20 cellular contexts compared by ENCODE assay signal in the genomic region with DNA sequence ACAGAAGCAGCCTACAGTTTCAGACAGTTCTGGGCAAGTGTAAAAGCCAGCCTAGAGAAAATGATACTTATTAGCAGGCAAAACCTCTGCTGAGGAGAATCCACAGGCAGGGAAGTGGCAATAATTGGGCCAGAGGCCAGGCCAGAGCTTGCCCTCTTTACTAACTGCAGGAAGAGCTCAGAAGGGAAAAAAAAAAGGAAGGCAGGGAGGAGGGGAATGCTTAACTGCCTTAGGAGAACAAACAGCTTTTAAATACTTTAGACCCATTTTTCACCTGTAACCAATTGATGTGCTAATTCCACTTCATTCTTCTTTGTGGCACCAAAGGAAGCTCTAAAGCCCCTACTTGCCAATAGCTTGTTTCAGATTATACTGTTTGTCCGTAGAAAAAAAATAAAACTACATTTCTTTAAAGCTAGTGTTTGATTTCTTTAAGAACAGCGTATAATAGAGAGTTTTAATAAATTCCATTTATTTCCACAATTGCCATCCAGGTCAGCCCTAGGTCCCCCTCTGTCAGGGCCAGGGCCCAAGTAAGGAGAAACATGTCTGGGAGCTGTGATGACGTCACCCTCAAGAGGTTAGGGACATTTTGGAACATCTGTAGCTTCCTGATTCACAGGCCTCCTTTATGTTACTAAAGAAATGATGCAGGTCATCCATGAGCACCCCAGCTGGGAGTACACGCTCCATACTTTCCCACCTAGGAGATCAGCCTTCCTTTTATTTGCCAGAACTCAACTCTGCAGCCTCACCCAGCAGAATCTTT.
A peak's percentile ranks its signal among the peaks of the same experiment; 100 is the strongest.
DNase-seq lines count a peak whose midpoint lies in the region; ATAC-seq and TF ChIP-seq lines count a peak whose summit lies in the region.
"Had no signal": no experiment of that assay in that cellular context is flagged by ENCODE, and none has a peak within 500 bp of the region (broad histone marks: within the 10 kb centered on the region; RNA-seq: fewer than 3 reads in every experiment).

No MANE protein-coding gene starts in this region.

- no peaks in the 10 kb centered on the region for H3K27me3 ChIP-seq in HUES6 (ENCODE audit: control insufficient read depth, insufficient read depth, low read length)
- no peaks in the 10 kb centered on the region for H3K27me3 ChIP-seq in iPS DF 6.9 (ENCODE audit: control insufficient read depth, insufficient read depth, low read length)
- no peaks in the 10 kb centered on the region for H3K27me3 ChIP-seq in smooth muscle cell (ENCODE audit: low read depth)

- H3K27me3 Mint-ChIP-seq in WTC11 (ENCODE audit: low read depth), result no peaks in the 10 kb centered on the region
- no peaks in the 10 kb centered on the region for H3K27me3 Mint-ChIP-seq in glutamatergic neuron (ENCODE audit: unreplicated experiment)
- H3K27me3 Mint-ChIP-seq: activated naive CD8-positive, alpha-beta T cell treated with anti-CD3 and anti-CD28 coated beads for 36 hours had no signal

- H3K27ac ChIP-seq in HUES6 (ENCODE audit: low read depth, low read length) (peak overlapping the region; percentile 70; the same call in 1 of the 2 replicates), iPS DF 6.9 (ENCODE audit: low read length) (no peak overlapping the region), smooth muscle cell (ENCODE audit: low read depth) (no peak overlapping the region)

- no peak overlapping the region for H3K4me3 ChIP-seq in HUES6 (ENCODE audit: low read depth, low read length)
- no peak overlapping the region for H3K4me3 ChIP-seq in iPS DF 6.9 (ENCODE audit: low read length)
- no peak overlapping the region for H3K4me3 ChIP-seq in smooth muscle cell

- H3K4me3 Mint-ChIP-seq in WTC11 (0 out of 2 replicates have a peak overlapping the region, but pooled peaks have one; percentile 7), glutamatergic neuron (ENCODE audit: unreplicated experiment) (no peak overlapping the region)
- H3K4me3 Mint-ChIP-seq: activated naive CD8-positive, alpha-beta T cell treated with anti-CD3 and anti-CD28 coated beads for 36 hours; B cell; naive thymus-derived CD4-positive, alpha-beta T cell; T-helper 2 cell treated with Interferon-gamma antibody and Interleukin-4, amounts not matched to agents 5 μg/mL and 100 μg/mL, for 36 hours had no signal

- peaks cover 24% of the 10 kb centered on the region for H3K36me3 Mint-ChIP-seq in WTC11
- peaks cover 5% of the 10 kb centered on the region for H3K36me3 Mint-ChIP-seq in glutamatergic neuron (ENCODE audit: unreplicated experiment)

- no CpG with 5 or more reads among the region's 4 CpGs for WGBS in iPS DF 6.9 (ENCODE audit: insufficient coverage, insufficient read length)
- WGBS in smooth muscle cell (ENCODE audit: low lambda C conversion rate), result 70% methylated on average over 4 of the region's 4 CpGs

- H3K36me3 ChIP-seq in HUES6 (ENCODE audit: control insufficient read depth, insufficient read depth, low read length), result no peaks in the 10 kb centered on the region
- no peaks in the 10 kb centered on the region for H3K36me3 ChIP-seq in iPS DF 6.9 (ENCODE audit: control insufficient read depth, insufficient read depth, low read length)
- no peaks in the 10 kb centered on the region for H3K36me3 ChIP-seq in smooth muscle cell (ENCODE audit: low read depth)

- TF ChIP-seq CTCF in WTC11 (IDR thresholded peaks at IDR 0.05) (no peak), smooth muscle cell (IDR thresholded peaks at IDR 0.05; ENCODE audit: borderline replicate concordance, insufficient read depth, poor library complexity, severe bottlenecking) (no peak), glutamatergic neuron (IDR thresholded peaks at IDR 0.05; ENCODE audit: partially characterized antibody, unreplicated experiment) (no peak)

- H3K79me2 ChIP-seq in smooth muscle cell (ENCODE audit: low read depth), result no peaks in the 10 kb centered on the region

- H4K20me1 ChIP-seq in smooth muscle cell (ENCODE audit: low read depth), result no peaks in the 10 kb centered on the region

- H3F3A ChIP-seq in smooth muscle cell (ENCODE audit: low read depth), result no peaks in the 10 kb centered on the region

- peak overlapping the region; percentile 31 for H3K9ac ChIP-seq in HUES6 (ENCODE audit: low read length)
- H3K9ac ChIP-seq in smooth muscle cell (ENCODE audit: low read depth), result no peak overlapping the region

- peaks cover 13% of the 10 kb centered on the region for H3K4me1 ChIP-seq in HUES6 (ENCODE audit: control insufficient read depth, insufficient read depth, low read length)
- no peaks in the 10 kb centered on the region; the same call in 1 of the 2 replicates for H3K4me1 ChIP-seq in iPS DF 6.9 (ENCODE audit: control insufficient read depth, insufficient read depth, low read length)
- H3K4me1 ChIP-seq in smooth muscle cell (ENCODE audit: low read depth), result peaks cover 12% of the 10 kb centered on the region

- H3K4me1 Mint-ChIP-seq in WTC11 (peaks cover 29% of the 10 kb centered on the region), glutamatergic neuron (ENCODE audit: low read depth, unreplicated experiment) (no peaks in the 10 kb centered on the region)
- H3K4me1 Mint-ChIP-seq: B cell had no signal

- peaks cover 6% of the 10 kb centered on the region; the same call in 1 of the 2 replicates for H3K9me3 ChIP-seq in HUES6 (ENCODE audit: control insufficient read depth, insufficient read depth, low read depth, low read length)
- no peaks in the 10 kb centered on the region for H3K9me3 ChIP-seq in iPS DF 6.9 (ENCODE audit: control insufficient read depth, insufficient read depth, low read length)
- H3K9me3 ChIP-seq in smooth muscle cell (replicated peaks; ENCODE audit: low read depth), result peaks cover 5% of the 10 kb centered on the region

- POLR2A ChIA-PET in WTC11 (lab: Charles Lee), result interaction anchor here (0.7 kb wide), 1 partner anchor 650 kb away, joined by 3 read pairs; no protein-coding TSS in a partner anchor

- peak; percentile 93 for ATAC-seq in WTC11
- ATAC-seq: activated CD4-positive, CD25-positive, alpha-beta regulatory T cell treated with anti-CD3 and anti-CD28 coated beads, Interleukin-2, amount 50 U/mL, for 24 hours; naive thymus-derived CD4-positive, alpha-beta T cell had no signal

- H3K27ac Mint-ChIP-seq in WTC11 (peak overlapping the region; percentile 21), glutamatergic neuron (ENCODE audit: unreplicated experiment) (no peak overlapping the region)
- H3K27ac Mint-ChIP-seq: activated naive CD8-positive, alpha-beta T cell treated with anti-CD3 and anti-CD28 coated beads for 36 hours; B cell; naive thymus-derived CD4-positive, alpha-beta T cell; T-helper 2 cell treated with Interferon-gamma antibody and Interleukin-4, amounts not matched to agents 5 μg/mL and 100 μg/mL, for 36 hours had no signal

- CTCF ChIA-PET in WTC11 (lab: Charles Lee), result interaction anchor here (0.6 to 2.4 kb wide), 9 partner anchors 19 to 302 kb away, joined by 3 to 13 read pairs (median 6); no protein-coding TSS in a partner anchor

- peaks cover 15% of the 10 kb centered on the region for H3K9me3 Mint-ChIP-seq in WTC11
- H3K9me3 Mint-ChIP-seq in glutamatergic neuron (ENCODE audit: unreplicated experiment), result no peaks in the 10 kb centered on the region

- DNase-seq in WTC11 (ENCODE audit: low spot score) (no peak), iPS DF 6.9 (ENCODE audit: low read depth, low spot score) (peak; percentile 45), smooth muscle cell (lab: John Stamatoyannopoulos, UW; ENCODE audit: unreplicated experiment) (no peak), glutamatergic neuron (no peak)
- no peak for DNase-seq in activated CD4-positive, alpha-beta T cell treated with anti-CD3 and anti-CD28 coated beads, Interleukin-2, amount 50 U/mL, for 4 hours
- no peak for DNase-seq in activated CD8-positive, alpha-beta memory T cell treated with anti-CD3 and anti-CD28 coated beads, Interleukin-2, amount 50 U/mL, for 48 hours
- DNase-seq: activated CD8-positive, alpha-beta memory T cell treated with anti-CD3 and anti-CD28 coated beads for 24 hours; activated naive CD8-positive, alpha-beta T cell treated with anti-CD3 and anti-CD28 coated beads for 36 hours; erythroblast; GDM1; mammary epithelial cell; naive thymus-derived CD4-positive, alpha-beta T cell; NCI-H2029; NCI-H524 treated with DMSO at 0.1 percent for 48 hours; SIG-M5; small intestine had no signal

- H2AFZ ChIP-seq in smooth muscle cell (ENCODE audit: low read depth), result peak overlapping the region; percentile 71

- H3K4me2 ChIP-seq in smooth muscle cell, result no peak overlapping the region

TF ChIP-seq in WTC11, 78 proteins besides CTCF, POLR2A, EP300 and RAD21:
- TF ChIP-seq ZNF425 (CRISPR knock-in tag; conservative IDR thresholded peaks at IDR 0.05) (no peak), TEAD1 (CRISPR knock-in tag; IDR thresholded peaks at IDR 0.05) (peak; percentile 40; the same call in 1 of the 2 replicates)
